16 cellular contexts compared by ENCODE assay signal in the genomic region with DNA sequence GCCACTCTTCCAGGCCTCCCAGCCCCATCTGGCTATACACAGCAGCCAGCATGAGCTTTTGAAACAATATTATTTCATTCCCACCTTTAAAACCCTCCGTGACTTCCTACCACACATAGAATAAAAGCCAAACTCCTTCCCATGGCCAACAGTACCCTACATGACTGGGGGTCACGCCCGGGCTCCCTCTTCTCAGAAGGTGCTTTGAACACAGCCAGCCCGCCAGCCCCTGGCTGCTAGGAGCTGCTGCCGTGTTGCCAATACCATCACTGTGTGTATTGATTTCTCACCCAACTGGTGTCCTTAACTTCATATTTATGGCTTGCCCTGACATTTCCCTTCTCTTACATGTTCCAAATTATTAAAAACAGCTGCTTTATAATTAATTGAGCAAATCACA.
DNase-seq lines count a peak whose midpoint lies in the region; ATAC-seq and TF ChIP-seq lines count a peak whose summit lies in the region.
"Had no signal": no experiment of that assay in that cellular context is flagged by ENCODE, and none has a peak within 500 bp of the region (broad histone marks: within the 10 kb centered on the region; RNA-seq: fewer than 3 reads in every experiment).

No MANE protein-coding gene starts in this region.

- H3K4me1 ChIP-seq in gastrocnemius medialis (no peaks in the 10 kb centered on the region), PC-3 (ENCODE audit: insufficient read depth, low read length) (no peaks in the 10 kb centered on the region)

- no peaks in the 10 kb centered on the region for H3K9me3 ChIP-seq in gastrocnemius medialis
- H3K9me3 ChIP-seq in PC-3 (ENCODE audit: low read length): no peaks in the 10 kb centered on the region
- H3K9me3 ChIP-seq: BLaER1 had no signal

- DNase-seq in chondrocyte (ENCODE audit: low spot score) (peak; percentile 52), nephron progenitor cell (no peak), gastrocnemius medialis (no peak), germinal center (ENCODE audit: low spot score) (no peak), PC-3 (no peak)
- DNase-seq: 8988T; AML-193; CD8-positive, alpha-beta memory T cell; DMS53; GF-D8; GOT3; H9 had no signal

- H3K27me3 Mint-ChIP-seq in chondrocyte (ENCODE audit: low read depth) (peaks cover 17% of the 10 kb centered on the region), nephron progenitor cell (ENCODE audit: low read depth, poor library complexity) (peaks cover 11% of the 10 kb centered on the region)
- H3K27me3 Mint-ChIP-seq: CD8-positive, alpha-beta memory T cell had no signal

- CTCF ChIA-PET in PC-3 (lab: Charles Lee): no interaction called here

- no peaks in the 10 kb centered on the region for H3K9me2 ChIP-seq in PC-3 (replicated peaks; ENCODE audit: low read length)

- TF ChIP-seq CTCF in chondrocyte (IDR thresholded peaks at IDR 0.05) (no peak), nephron progenitor cell (IDR thresholded peaks at IDR 0.05) (no peak), gastrocnemius medialis (IDR thresholded peaks at IDR 0.05 in 4 of 5, conservative IDR thresholded peaks at IDR 0.05 in 1 of 5) (no peak), PC-3 (conservative IDR thresholded peaks at IDR 0.05; ENCODE audit: low read depth, low read length) (no peak)

- POLR2A ChIA-PET in PC-3 (lab: Charles Lee; ENCODE audit: unreplicated experiment): no interaction called here

- no peak overlapping the region for H3K9ac ChIP-seq in PC-3 (ENCODE audit: low read length)
- H3K9ac ChIP-seq: BLaER1 had no signal

- H3K4me2 ChIP-seq in PC-3 (ENCODE audit: low read length): no peak overlapping the region
- H3K4me2 ChIP-seq: BLaER1 had no signal

- no TSS peak for BruUV-seq in PC-3 (replicated peaks; lab: Mats Ljungman, UMichigan)

- H3K27ac Mint-ChIP-seq in chondrocyte (ENCODE audit: unreplicated experiment): no peak overlapping the region
- H3K27ac Mint-ChIP-seq in nephron progenitor cell: peak overlapping the region; percentile 39

- in situ Hi-C loops in gastrocnemius medialis (cut with MboI; ENCODE audit: low sequenced_read_pairs in 4 of 4): loop anchor here in 1 of 4 donors (25.0 kb wide), 1 partner anchor 590 kb away; no protein-coding TSS in a partner anchor

- H3K27ac ChIP-seq in angular gyrus (ENCODE audit: low read depth, low read length) (peak overlapping the region; percentile 96), temporal lobe (ENCODE audit: low read depth, low read length) (peak overlapping the region; percentile 99), gastrocnemius medialis (no peak overlapping the region), PC-3 (ENCODE audit: low read length) (no peak overlapping the region)
- H3K27ac ChIP-seq: BLaER1 had no signal

- no peaks in the 10 kb centered on the region for H3K36me3 ChIP-seq in gastrocnemius medialis
- no peaks in the 10 kb centered on the region for H3K36me3 ChIP-seq in PC-3 (ENCODE audit: low read depth, low read length)
- H3K36me3 ChIP-seq: BLaER1 had no signal

- ATAC-seq in gastrocnemius medialis (no peak), PC-3 (no peak)
- ATAC-seq: HepG2 had no signal

- H3K4me3 Mint-ChIP-seq in chondrocyte (ENCODE audit: unreplicated experiment) (no peak overlapping the region), nephron progenitor cell (no peak overlapping the region)
- H3K4me3 Mint-ChIP-seq: CD8-positive, alpha-beta memory T cell; H9 had no signal

- H3K79me2 ChIP-seq in PC-3 (ENCODE audit: low read length): no peaks in the 10 kb centered on the region

- no peak overlapping the region for H2AFZ ChIP-seq in PC-3 (ENCODE audit: low read length)

- TF ChIP-seq POLR2A in gastrocnemius medialis (IDR thresholded peaks at IDR 0.05): no peak

- intact Hi-C loops in gastrocnemius medialis (cut with DNase I; ENCODE audit: low total_unique reads): no loop called here
- intact Hi-C loops in PC-3 (cut with micrococcal nuclease): no loop called here

- no peaks in the 10 kb centered on the region for H4K20me1 ChIP-seq in PC-3 (ENCODE audit: low read length)
- H4K20me1 ChIP-seq: BLaER1 had no signal

- H3K9me3 Mint-ChIP-seq in chondrocyte (ENCODE audit: low read depth): no peaks in the 10 kb centered on the region
- no peaks in the 10 kb centered on the region for H3K9me3 Mint-ChIP-seq in nephron progenitor cell
- H3K9me3 Mint-ChIP-seq: CD8-positive, alpha-beta memory T cell; H9 had no signal

- H3K36me3 Mint-ChIP-seq in chondrocyte (ENCODE audit: low read depth): no peaks in the 10 kb centered on the region
- H3K36me3 Mint-ChIP-seq in nephron progenitor cell (ENCODE audit: low read depth): no peaks in the 10 kb centered on the region

- peaks cover 15% of the 10 kb centered on the region for H3K4me1 Mint-ChIP-seq in chondrocyte (ENCODE audit: low read depth)
- H3K4me1 Mint-ChIP-seq in nephron progenitor cell: peaks cover 76% of the 10 kb centered on the region

- no peaks in the 10 kb centered on the region for H3K27me3 ChIP-seq in gastrocnemius medialis
- H3K27me3 ChIP-seq in PC-3 (ENCODE audit: low read length): peaks cover 33% of the 10 kb centered on the region
- H3K27me3 ChIP-seq: BLaER1 had no signal

- no peaks in the 10 kb centered on the region for H3F3A ChIP-seq in PC-3 (ENCODE audit: low read length, unreplicated experiment)

- H3K4me3 ChIP-seq in gastrocnemius medialis: no peak overlapping the region
- no peak overlapping the region for H3K4me3 ChIP-seq in PC-3 (ENCODE audit: low read length)
- H3K4me3 ChIP-seq: BLaER1 had no signal

Comparison
In these comparisons a context has a peak if more than half of its experiments do, and no peak if none do; other contexts are left out.
1. H3K27ac ChIP-seq: peak in angular gyrus (single experiment) and temporal lobe (single experiment); none in gastrocnemius medialis (0 of 4) and PC-3 (single experiment).